Comparison of ENCODE assay signal across 8 cellular contexts in the genomic region with DNA sequence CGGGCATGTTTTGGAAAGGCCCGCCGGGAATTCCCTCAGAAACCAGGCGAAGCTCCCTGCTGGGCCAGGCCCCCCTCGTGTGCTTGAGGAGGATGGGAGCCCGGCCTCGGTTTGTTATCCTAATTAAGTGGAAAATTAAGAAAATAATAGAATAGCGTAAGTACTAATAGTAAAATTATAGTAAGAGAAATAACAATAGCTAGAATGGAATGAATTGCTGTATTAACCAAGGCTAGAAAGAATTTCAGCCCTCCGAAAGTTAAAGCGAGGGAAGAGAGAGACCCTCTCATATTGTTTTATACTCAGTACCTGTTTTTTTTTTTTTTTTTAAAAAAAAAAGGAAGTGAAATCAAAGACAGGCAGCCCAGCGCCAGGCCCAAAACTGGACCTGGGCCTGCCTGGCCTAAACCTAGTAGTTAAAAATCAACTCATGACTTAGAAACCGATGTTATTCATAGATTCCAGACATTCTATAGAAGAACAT. TPM values are rescaled to one million over a fixed set of nuclear protein-coding genes. Genes with fewer than 3 reads are reported as not detected.
DNase-seq lines count a peak whose midpoint lies in the region; ATAC-seq and TF ChIP-seq lines count a peak whose summit lies in the region.
"Not testable (repeated sequence)": the region's sequence is repeated elsewhere in the genome, so short reads cannot be mapped to it uniquely, and the experiment has no call there.

No MANE protein-coding gene starts in this region.

- peaks cover 45% of the 10 kb centered on the region for H3K4me1 Mint-ChIP-seq in activated CD8-positive, alpha-beta T cell treated with anti-CD3 and anti-CD28 coated beads, Interleukin-2, amount 10 ng/mL, durations not matched to agents 7 days and 5 days (ENCODE audit: low read depth)

- CTCF ChIA-PET in activated CD8-positive, alpha-beta T cell treated with anti-CD3 and anti-CD28 coated beads, Interleukin-2, amount 10 ng/mL, durations not matched to agents 7 days and 5 days (lab: Charles Lee): interaction anchor here (0.9 to 8.7 kb wide), 17 partner anchors 8 to 623 kb away, joined by 3 to 98 read pairs (median 5); a partner anchor contains a TSS

- H3K4me3 ChIP-seq in AG09309 (ENCODE audit: control insufficient read depth, low read depth, low read length) (peak overlapping the region; percentile 85), HUES64 (ENCODE audit: low read length) (peak overlapping the region; percentile 99), right lobe of liver (peak overlapping the region; percentile 86 to 98 (median 88)), skeletal muscle satellite cell (ENCODE audit: low read length) (peak overlapping the region; percentile 91)
- peak overlapping the region; percentile 75 for H3K4me3 ChIP-seq in effector memory CD4-positive, alpha-beta T cell (ENCODE audit: insufficient read depth, low read depth, low read length, poor library complexity, severe bottlenecking)

- 19% methylated on average over 9 of the region's 12 CpGs for WGBS in HUES64
- WGBS in right lobe of liver (ENCODE audit: insufficient coverage, low coverage, low lambda C conversion rate, missing lambda C conversion rate): 9% methylated on average over 12 of the region's 12 CpGs

- TF ChIP-seq CTCF in AG09309 (IDR thresholded peaks at IDR 0.05; ENCODE audit: control insufficient read depth, insufficient read depth, low read depth, low read length, missing control alignments); right lobe of liver (IDR thresholded peaks at IDR 0.05): not testable (repeated sequence)

- not testable (repeated sequence) for H3K4me1 ChIP-seq in HUES64 (ENCODE audit: insufficient read depth, low read length)
- H3K4me1 ChIP-seq in effector memory CD4-positive, alpha-beta T cell (ENCODE audit: control insufficient read depth, insufficient read depth, low read length, poor library complexity, severe bottlenecking): peaks cover 13% of the 10 kb centered on the region
- H3K4me1 ChIP-seq in right lobe of liver (peaks cover 0 to 32% (median 6%) of the 10 kb centered on the region in 4 donors), skeletal muscle satellite cell (ENCODE audit: control insufficient read depth, insufficient read depth, low read length) (peaks cover 20% of the 10 kb centered on the region)

- peaks cover 27% of the 10 kb centered on the region for H3K36me3 ChIP-seq in HUES64 (ENCODE audit: insufficient read depth, low read length)
- H3K36me3 ChIP-seq in effector memory CD4-positive, alpha-beta T cell (ENCODE audit: control insufficient read depth, insufficient read depth, low read length): peaks cover 11% of the 10 kb centered on the region
- peaks cover 0 to 22% (median 0%) of the 10 kb centered on the region in 4 donors for H3K36me3 ChIP-seq in right lobe of liver
- peaks cover 30% of the 10 kb centered on the region for H3K36me3 ChIP-seq in skeletal muscle satellite cell (ENCODE audit: insufficient read depth, low read length)

- H3K27ac Mint-ChIP-seq in activated CD8-positive, alpha-beta T cell treated with anti-CD3 and anti-CD28 coated beads, Interleukin-2, amount 10 ng/mL, durations not matched to agents 7 days and 5 days: peak overlapping the region; percentile 87

- not testable (repeated sequence) for H3K27me3 ChIP-seq in HUES64 (ENCODE audit: insufficient read depth, low read length); effector memory CD4-positive, alpha-beta T cell (replicated peaks; ENCODE audit: control insufficient read depth, insufficient read depth, low read length, poor library complexity, severe bottlenecking); right lobe of liver; skeletal muscle satellite cell (ENCODE audit: control insufficient read depth, insufficient read depth, low read length)

- H3K9me3 ChIP-seq in HUES64 (ENCODE audit: insufficient read depth, low read depth, low read length); effector memory CD4-positive, alpha-beta T cell (ENCODE audit: control insufficient read depth, low read length); right lobe of liver; skeletal muscle satellite cell (replicated peaks; ENCODE audit: low read length): not testable (repeated sequence)

- not testable (repeated sequence) for H3K9me3 Mint-ChIP-seq in activated CD8-positive, alpha-beta T cell treated with anti-CD3 and anti-CD28 coated beads, Interleukin-2, amount 10 ng/mL, durations not matched to agents 7 days and 5 days (ENCODE audit: insufficient read depth)

- not testable (repeated sequence) for DNase-seq in AG09309 (ENCODE audit: low read depth); activated CD8-positive, alpha-beta T cell treated with anti-CD3 and anti-CD28 coated beads, Interleukin-2, amount 10 ng/mL, durations not matched to agents 7 days and 5 days; effector memory CD4-positive, alpha-beta T cell; right lobe of liver

- H3K4me3 Mint-ChIP-seq in activated CD8-positive, alpha-beta T cell treated with anti-CD3 and anti-CD28 coated beads, Interleukin-2, amount 10 ng/mL, durations not matched to agents 7 days and 5 days: peak overlapping the region; percentile 94

- not testable (repeated sequence) for TF ChIP-seq POLR2A in right lobe of liver (IDR thresholded peaks at IDR 0.05)

- peak overlapping the region; percentile 99 for H3K9ac ChIP-seq in HUES64 (ENCODE audit: low read depth, low read length)
- H3K9ac ChIP-seq in skeletal muscle satellite cell (ENCODE audit: low read depth, low read length): peak overlapping the region; percentile 96

- H3K36me3 Mint-ChIP-seq in activated CD8-positive, alpha-beta T cell treated with anti-CD3 and anti-CD28 coated beads, Interleukin-2, amount 10 ng/mL, durations not matched to agents 7 days and 5 days (ENCODE audit: low read depth): peaks cover 33% of the 10 kb centered on the region

- POLR2A ChIA-PET in activated CD8-positive, alpha-beta T cell treated with anti-CD3 and anti-CD28 coated beads, Interleukin-2, amount 10 ng/mL, durations not matched to agents 7 days and 5 days (lab: Charles Lee): interaction anchor here (0.6 to 3.7 kb wide), 8 partner anchors 10 to 776 kb away, joined by 3 to 61 read pairs (median 4); a partner anchor contains a TSS

- H3K27ac ChIP-seq in HUES64 (ENCODE audit: low read depth, low read length): peak overlapping the region; percentile 100
- peak overlapping the region; percentile 96 for H3K27ac ChIP-seq in effector memory CD4-positive, alpha-beta T cell (ENCODE audit: insufficient read depth, low read length, poor library complexity, severe bottlenecking)
- peak overlapping the region; percentile 97 to 99 (median 98) for H3K27ac ChIP-seq in right lobe of liver

- H3K4me2 ChIP-seq in skeletal muscle satellite cell (ENCODE audit: low read length): peak overlapping the region; percentile 93

- intact Hi-C loops in right lobe of liver (cut with DNase I): not testable (repeated sequence)

- ATAC-seq in GM19035 (IDR thresholded peaks at IDR 0.05; ENCODE audit: unreplicated experiment): peak; percentile 31
- ATAC-seq in HG02759 (IDR thresholded peaks at IDR 0.05; ENCODE audit: unreplicated experiment): peak; percentile 22
- ATAC-seq in activated CD8-positive, alpha-beta T cell treated with anti-CD3 and anti-CD28 coated beads, Interleukin-2, amount 10 ng/mL, durations not matched to agents 7 days and 5 days: not testable (repeated sequence)
- peak in 1 of 4 donors; percentile 0 for ATAC-seq in right lobe of liver

- not testable (repeated sequence) for H3K27me3 Mint-ChIP-seq in activated CD8-positive, alpha-beta T cell treated with anti-CD3 and anti-CD28 coated beads, Interleukin-2, amount 10 ng/mL, durations not matched to agents 7 days and 5 days (ENCODE audit: low read depth)

RNA-seq across cellular contexts. Expression of a gene that starts 0.5 kb away (rescaled TPM):
- polyA plus RNA-seq in HUES64 (2013, experiment 1 of 2): 38.6 TPM
- 36.1 TPM for polyA plus RNA-seq in HUES64 (2013, experiment 2 of 2)
- total RNA-seq in activated CD8-positive, alpha-beta T cell treated with anti-CD3 and anti-CD28 coated beads, Interleukin-2, amount 10 ng/mL, durations not matched to agents 7 days and 5 days: 10 to 100 TPM; 35.2 to 36.9 TPM
- 10 to 100 TPM; 11.5 to 17.1 (median 15.0) TPM for total RNA-seq in right lobe of liver
- 32.8 and 35.7 TPM in 2 replicates for total RNA-seq in skeletal muscle satellite cell (2012; rRNA removed)

RNA-seq across cellular contexts. Expression of a gene that starts 23.2 kb away (rescaled TPM):
- polyA plus RNA-seq in HUES64 (2013, experiment 1 of 2): not detected
- not detected for polyA plus RNA-seq in HUES64 (2013, experiment 2 of 2)
- total RNA-seq in activated CD8-positive, alpha-beta T cell treated with anti-CD3 and anti-CD28 coated beads, Interleukin-2, amount 10 ng/mL, durations not matched to agents 7 days and 5 days: 10 to 100 TPM; 12.6 to 12.7 TPM
- 10 to 100 TPM; 31.2 to 58.9 (median 37.4) TPM for total RNA-seq in right lobe of liver
- total RNA-seq in skeletal muscle satellite cell (2012; rRNA removed): 2.0 and 5.3 TPM in 2 replicates

RNA-seq across cellular contexts. Expression of a gene that starts 40.3 kb away (rescaled TPM):
- polyA plus RNA-seq in HUES64 (2013, experiment 1 of 2): 8.0 TPM
- polyA plus RNA-seq in HUES64 (2013, experiment 2 of 2): 6.4 TPM
- total RNA-seq in activated CD8-positive, alpha-beta T cell treated with anti-CD3 and anti-CD28 coated beads, Interleukin-2, amount 10 ng/mL, durations not matched to agents 7 days and 5 days: 10 to 100 TPM; 10.0 to 11.5 TPM
- total RNA-seq in right lobe of liver: 10 to 100 TPM in 1 of 6 experiments, 1 to 10 TPM in 5; 6.0 to 11.5 (median 8.6) TPM
- total RNA-seq in skeletal muscle satellite cell (2012; rRNA removed): 3.0 and 5.7 TPM in 2 replicates
